11 cellular contexts compared by ENCODE assay signal in genomic region chr2:232892843-232893242, GRCh38.
"Had no signal": no experiment of that assay in that cellular context is flagged by ENCODE, and none has a peak within 500 bp of the region (broad histone marks: within the 10 kb centered on the region; RNA-seq: fewer than 3 reads in every experiment).

No MANE protein-coding gene starts in this region.

- ATAC-seq: body of pancreas; pancreas; stimulated activated effector memory CD8-positive, alpha-beta T cell treated with anti-CD3 and anti-CD28 coated beads, Interleukin-12 subunit alpha, Interleukin-12 subunit beta, amount 100 ng/mL, for 72 hours had no signal

- H3K27me3 ChIP-seq: body of pancreas, pancreas had no signal

- H3K4me3 ChIP-seq: body of pancreas, esophagus muscularis mucosa, pancreas, skin epidermis had no signal

- H3K9me3 ChIP-seq: body of pancreas, esophagus muscularis mucosa, pancreas had no signal

- DNase-seq: activated CD4-positive, alpha-beta T cell treated with anti-CD3 and anti-CD28 coated beads for 4 hours; activated effector memory CD4-positive, alpha-beta T cell treated with Interleukin-2 at 50 U/mL for 16 hours; body of pancreas; glutamatergic neuron; mesenchymal stem cell; T1000 had no signal

- H3K36me3 ChIP-seq: esophagus muscularis mucosa, pancreas had no signal

- H3K27ac ChIP-seq: body of pancreas, esophagus muscularis mucosa, pancreas, skin epidermis, VCaP had no signal
